ENCODE assay signal across 1 cellular context in the genomic region with DNA sequence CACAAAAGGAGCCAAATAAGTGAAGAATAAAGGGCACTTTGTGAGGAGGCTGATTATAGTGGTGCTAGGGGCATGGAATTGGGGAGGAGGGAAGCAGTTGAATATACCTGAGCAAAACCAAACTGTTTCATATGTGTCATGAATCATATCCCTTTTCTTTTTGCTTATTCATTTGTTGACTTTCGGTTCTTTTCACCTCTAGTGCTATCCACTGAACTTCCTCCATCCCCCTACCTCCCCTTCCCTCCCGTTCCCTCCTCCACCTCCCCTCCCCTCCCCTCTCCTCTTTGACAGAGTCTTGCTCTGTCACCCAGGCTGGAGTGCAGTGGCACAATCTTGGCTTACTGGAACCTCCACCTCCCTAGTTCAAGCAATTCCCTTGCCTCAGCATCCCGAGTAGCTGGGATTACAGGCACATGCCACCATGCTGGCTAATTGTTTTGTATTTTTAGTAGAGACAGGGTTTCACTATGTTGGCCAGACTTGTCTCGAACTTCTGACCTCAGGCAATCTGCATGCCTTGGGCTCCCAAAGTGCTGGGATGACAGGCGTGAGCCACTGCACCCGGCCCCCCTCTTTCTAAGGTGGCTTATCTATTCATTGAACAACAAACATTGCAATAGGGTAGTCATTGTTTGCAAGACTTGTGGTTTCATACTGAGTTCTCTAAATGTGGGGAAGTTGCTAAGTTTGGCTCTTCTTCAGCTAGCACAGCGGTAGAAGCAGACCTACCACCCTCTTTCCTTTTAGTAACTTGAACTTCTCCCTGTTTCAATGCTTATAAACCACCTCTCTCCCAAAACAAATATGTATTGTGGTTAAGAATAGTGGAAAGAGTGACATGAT.
A peak's percentile ranks its signal among the peaks of the same experiment; 100 is the strongest.
TF ChIP-seq lines count a peak whose summit lies in the region.

No MANE protein-coding gene starts in this region.

TF ChIP-seq in K562, 482 proteins besides CTCF, POLR2A, EP300 and RAD21 (continued from another document and continues in another):
- TF ChIP-seq ESRRA (IDR thresholded peaks at IDR 0.05; ENCODE audit: borderline replicate concordance, low read depth), result peak; percentile 89; the same call in 1 of the 2 replicates
- TF ChIP-seq, protein P1, sequence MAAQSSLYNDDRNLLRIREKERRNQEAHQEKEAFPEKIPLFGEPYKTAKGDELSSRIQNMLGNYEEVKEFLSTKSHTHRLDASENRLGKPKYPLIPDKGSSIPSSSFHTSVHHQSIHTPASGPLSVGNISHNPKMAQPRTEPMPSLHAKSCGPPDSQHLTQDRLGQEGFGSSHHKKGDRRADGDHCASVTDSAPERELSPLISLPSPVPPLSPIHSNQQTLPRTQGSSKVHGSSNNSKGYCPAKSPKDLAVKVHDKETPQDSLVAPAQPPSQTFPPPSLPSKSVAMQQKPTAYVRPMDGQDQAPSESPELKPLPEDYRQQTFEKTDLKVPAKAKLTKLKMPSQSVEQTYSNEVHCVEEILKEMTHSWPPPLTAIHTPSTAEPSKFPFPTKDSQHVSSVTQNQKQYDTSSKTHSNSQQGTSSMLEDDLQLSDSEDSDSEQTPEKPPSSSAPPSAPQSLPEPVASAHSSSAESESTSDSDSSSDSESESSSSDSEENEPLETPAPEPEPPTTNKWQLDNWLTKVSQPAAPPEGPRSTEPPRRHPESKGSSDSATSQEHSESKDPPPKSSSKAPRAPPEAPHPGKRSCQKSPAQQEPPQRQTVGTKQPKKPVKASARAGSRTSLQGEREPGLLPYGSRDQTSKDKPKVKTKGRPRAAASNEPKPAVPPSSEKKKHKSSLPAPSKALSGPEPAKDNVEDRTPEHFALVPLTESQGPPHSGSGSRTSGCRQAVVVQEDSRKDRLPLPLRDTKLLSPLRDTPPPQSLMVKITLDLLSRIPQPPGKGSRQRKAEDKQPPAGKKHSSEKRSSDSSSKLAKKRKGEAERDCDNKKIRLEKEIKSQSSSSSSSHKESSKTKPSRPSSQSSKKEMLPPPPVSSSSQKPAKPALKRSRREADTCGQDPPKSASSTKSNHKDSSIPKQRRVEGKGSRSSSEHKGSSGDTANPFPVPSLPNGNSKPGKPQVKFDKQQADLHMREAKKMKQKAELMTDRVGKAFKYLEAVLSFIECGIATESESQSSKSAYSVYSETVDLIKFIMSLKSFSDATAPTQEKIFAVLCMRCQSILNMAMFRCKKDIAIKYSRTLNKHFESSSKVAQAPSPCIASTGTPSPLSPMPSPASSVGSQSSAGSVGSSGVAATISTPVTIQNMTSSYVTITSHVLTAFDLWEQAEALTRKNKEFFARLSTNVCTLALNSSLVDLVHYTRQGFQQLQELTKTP (IDR thresholded peaks at IDR 0.05; ENCODE audit: low read depth in 1 of 2, partially characterized antibody in 2 of 2), result peak in 1 of 2 experiments; percentile 51
- TF ChIP-seq SP2 (IDR thresholded peaks at IDR 0.05; ENCODE audit: extremely low read depth, low read depth, low read length, poor library complexity, severe bottlenecking), result no peak
- peak in 1 of 2 experiments; percentile 62; a peak in 1 of 4 replicates for TF ChIP-seq TBL1XR1 (IDR thresholded peaks at IDR 0.05; ENCODE audit: low read length in 2 of 2)
- no peak for TF ChIP-seq SMARCB1 (IDR thresholded peaks at IDR 0.05; ENCODE audit: insufficient read length, low read depth)
- TF ChIP-seq EZH2 (IDR thresholded peaks at IDR 0.05; ENCODE audit: borderline replicate concordance, low read depth, low read length), result no peak
- TF ChIP-seq SRF (CRISPR knock-in tag; IDR thresholded peaks at IDR 0.05), result no peak
- TF ChIP-seq CHD2 (IDR thresholded peaks at IDR 0.05; ENCODE audit: low read depth, low read length), result no peak
- TF ChIP-seq, protein P2, sequence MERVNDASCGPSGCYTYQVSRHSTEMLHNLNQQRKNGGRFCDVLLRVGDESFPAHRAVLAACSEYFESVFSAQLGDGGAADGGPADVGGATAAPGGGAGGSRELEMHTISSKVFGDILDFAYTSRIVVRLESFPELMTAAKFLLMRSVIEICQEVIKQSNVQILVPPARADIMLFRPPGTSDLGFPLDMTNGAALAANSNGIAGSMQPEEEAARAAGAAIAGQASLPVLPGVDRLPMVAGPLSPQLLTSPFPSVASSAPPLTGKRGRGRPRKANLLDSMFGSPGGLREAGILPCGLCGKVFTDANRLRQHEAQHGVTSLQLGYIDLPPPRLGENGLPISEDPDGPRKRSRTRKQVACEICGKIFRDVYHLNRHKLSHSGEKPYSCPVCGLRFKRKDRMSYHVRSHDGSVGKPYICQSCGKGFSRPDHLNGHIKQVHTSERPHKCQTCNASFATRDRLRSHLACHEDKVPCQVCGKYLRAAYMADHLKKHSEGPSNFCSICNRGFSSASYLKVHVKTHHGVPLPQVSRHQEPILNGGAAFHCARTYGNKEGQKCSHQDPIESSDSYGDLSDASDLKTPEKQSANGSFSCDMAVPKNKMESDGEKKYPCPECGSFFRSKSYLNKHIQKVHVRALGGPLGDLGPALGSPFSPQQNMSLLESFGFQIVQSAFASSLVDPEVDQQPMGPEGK (CRISPR knock-in tag; IDR thresholded peaks at IDR 0.05; ENCODE audit: borderline replicate concordance), result no peak
- TF ChIP-seq CBX5 (IDR thresholded peaks at IDR 0.05; ENCODE audit: borderline replicate concordance, low read depth), result no peak
- no peak for TF ChIP-seq TCF7L2 (IDR thresholded peaks at IDR 0.05; ENCODE audit: low read depth, low read length)
- TF ChIP-seq, protein P3, sequence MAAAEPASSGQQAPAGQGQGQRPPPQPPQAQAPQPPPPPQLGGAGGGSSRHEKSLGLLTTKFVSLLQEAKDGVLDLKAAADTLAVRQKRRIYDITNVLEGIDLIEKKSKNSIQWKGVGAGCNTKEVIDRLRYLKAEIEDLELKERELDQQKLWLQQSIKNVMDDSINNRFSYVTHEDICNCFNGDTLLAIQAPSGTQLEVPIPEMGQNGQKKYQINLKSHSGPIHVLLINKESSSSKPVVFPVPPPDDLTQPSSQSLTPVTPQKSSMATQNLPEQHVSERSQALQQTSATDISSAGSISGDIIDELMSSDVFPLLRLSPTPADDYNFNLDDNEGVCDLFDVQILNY (CRISPR knock-in tag; IDR thresholded peaks at IDR 0.05), result no peak
- TF ChIP-seq, protein P4, sequence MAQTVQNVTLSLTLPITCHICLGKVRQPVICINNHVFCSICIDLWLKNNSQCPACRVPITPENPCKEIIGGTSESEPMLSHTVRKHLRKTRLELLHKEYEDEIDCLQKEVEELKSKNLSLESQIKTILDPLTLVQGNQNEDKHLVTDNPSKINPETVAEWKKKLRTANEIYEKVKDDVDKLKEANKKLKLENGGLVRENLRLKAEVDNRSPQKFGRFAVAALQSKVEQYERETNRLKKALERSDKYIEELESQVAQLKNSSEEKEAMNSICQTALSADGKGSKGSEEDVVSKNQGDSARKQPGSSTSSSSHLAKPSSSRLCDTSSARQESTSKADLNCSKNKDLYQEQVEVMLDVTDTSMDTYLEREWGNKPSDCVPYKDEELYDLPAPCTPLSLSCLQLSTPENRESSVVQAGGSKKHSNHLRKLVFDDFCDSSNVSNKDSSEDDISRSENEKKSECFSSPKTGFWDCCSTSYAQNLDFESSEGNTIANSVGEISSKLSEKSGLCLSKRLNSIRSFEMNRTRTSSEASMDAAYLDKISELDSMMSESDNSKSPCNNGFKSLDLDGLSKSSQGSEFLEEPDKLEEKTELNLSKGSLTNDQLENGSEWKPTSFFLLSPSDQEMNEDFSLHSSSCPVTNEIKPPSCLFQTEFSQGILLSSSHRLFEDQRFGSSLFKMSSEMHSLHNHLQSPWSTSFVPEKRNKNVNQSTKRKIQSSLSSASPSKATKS (CRISPR knock-in tag; IDR thresholded peaks at IDR 0.05), result no peak
- TF ChIP-seq, protein P5, sequence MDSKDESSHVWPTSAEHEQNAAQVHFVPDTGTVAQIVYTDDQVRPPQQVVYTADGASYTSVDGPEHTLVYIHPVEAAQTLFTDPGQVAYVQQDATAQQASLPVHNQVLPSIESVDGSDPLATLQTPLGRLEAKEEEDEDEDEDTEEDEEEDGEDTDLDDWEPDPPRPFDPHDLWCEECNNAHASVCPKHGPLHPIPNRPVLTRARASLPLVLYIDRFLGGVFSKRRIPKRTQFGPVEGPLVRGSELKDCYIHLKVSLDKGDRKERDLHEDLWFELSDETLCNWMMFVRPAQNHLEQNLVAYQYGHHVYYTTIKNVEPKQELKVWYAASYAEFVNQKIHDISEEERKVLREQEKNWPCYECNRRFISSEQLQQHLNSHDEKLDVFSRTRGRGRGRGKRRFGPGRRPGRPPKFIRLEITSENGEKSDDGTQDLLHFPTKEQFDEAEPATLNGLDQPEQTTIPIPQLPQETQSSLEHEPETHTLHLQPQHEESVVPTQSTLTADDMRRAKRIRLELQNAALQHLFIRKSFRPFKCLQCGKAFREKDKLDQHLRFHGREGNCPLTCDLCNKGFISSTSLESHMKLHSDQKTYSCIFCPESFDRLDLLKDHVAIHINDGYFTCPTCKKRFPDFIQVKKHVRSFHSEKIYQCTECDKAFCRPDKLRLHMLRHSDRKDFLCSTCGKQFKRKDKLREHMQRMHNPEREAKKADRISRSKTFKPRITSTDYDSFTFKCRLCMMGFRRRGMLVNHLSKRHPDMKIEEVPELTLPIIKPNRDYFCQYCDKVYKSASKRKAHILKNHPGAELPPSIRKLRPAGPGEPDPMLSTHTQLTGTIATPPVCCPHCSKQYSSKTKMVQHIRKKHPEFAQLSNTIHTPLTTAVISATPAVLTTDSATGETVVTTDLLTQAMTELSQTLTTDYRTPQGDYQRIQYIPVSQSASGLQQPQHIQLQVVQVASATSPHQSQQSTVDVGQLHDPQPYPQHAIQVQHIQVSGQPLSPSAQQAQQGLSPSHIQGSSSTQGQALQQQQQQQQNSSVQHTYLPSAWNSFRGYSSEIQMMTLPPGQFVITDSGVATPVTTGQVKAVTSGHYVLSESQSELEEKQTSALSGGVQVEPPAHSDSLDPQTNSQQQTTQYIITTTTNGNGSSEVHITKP (IDR thresholded peaks at IDR 0.05; ENCODE audit: partially characterized antibody), result peak; percentile 31
- TF ChIP-seq BMI1 (IDR thresholded peaks at IDR 0.05; ENCODE audit: low read length), result no peak
- TF ChIP-seq NFXL1 (CRISPR knock-in tag; IDR thresholded peaks at IDR 0.05), result no peak
- TF ChIP-seq TCF7 (IDR thresholded peaks at IDR 0.05; ENCODE audit: borderline replicate concordance), result no peak
- no peak for TF ChIP-seq ESRRB (CRISPR knock-in tag; IDR thresholded peaks at IDR 0.05; ENCODE audit: borderline replicate concordance)
- no peak for TF ChIP-seq KAT8 (IDR thresholded peaks at IDR 0.05; ENCODE audit: low read depth)
- peak; percentile 64 for TF ChIP-seq ZNF766 (CRISPR knock-in tag; conservative IDR thresholded peaks at IDR 0.05)
- no peak for TF ChIP-seq NUFIP1 (IDR thresholded peaks at IDR 0.05; ENCODE audit: partially characterized antibody)
- TF ChIP-seq RBM14 (IDR thresholded peaks at IDR 0.05; ENCODE audit: borderline replicate concordance, insufficient read depth, low read depth, low read length), result no peak
- no peak for TF ChIP-seq NCOA2 (IDR thresholded peaks at IDR 0.05; ENCODE audit: partially characterized antibody in 2 of 2)
- TF ChIP-seq HDAC3 (IDR thresholded peaks at IDR 0.05; ENCODE audit: borderline replicate concordance, partially characterized antibody), result peak; percentile 72
- no peak for TF ChIP-seq NCOA6 (IDR thresholded peaks at IDR 0.05)
- TF ChIP-seq ELF2 (CRISPR knock-in tag; IDR thresholded peaks at IDR 0.05), result no peak
- no peak for TF ChIP-seq PYGO2 (tag; IDR thresholded peaks at IDR 0.05)
- TF ChIP-seq, protein P6, sequence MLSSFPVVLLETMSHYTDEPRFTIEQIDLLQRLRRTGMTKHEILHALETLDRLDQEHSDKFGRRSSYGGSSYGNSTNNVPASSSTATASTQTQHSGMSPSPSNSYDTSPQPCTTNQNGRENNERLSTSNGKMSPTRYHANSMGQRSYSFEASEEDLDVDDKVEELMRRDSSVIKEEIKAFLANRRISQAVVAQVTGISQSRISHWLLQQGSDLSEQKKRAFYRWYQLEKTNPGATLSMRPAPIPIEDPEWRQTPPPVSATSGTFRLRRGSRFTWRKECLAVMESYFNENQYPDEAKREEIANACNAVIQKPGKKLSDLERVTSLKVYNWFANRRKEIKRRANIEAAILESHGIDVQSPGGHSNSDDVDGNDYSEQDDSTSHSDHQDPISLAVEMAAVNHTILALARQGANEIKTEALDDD (IDR thresholded peaks at IDR 0.05), result peak; percentile 82
- no peak for TF ChIP-seq ZNF274 (IDR thresholded peaks at IDR 0.05; ENCODE audit: borderline replicate concordance, low read depth, low read length)
- TF ChIP-seq ZNF174 (CRISPR knock-in tag; IDR thresholded peaks at IDR 0.05), result no peak
- TF ChIP-seq, protein P7, sequence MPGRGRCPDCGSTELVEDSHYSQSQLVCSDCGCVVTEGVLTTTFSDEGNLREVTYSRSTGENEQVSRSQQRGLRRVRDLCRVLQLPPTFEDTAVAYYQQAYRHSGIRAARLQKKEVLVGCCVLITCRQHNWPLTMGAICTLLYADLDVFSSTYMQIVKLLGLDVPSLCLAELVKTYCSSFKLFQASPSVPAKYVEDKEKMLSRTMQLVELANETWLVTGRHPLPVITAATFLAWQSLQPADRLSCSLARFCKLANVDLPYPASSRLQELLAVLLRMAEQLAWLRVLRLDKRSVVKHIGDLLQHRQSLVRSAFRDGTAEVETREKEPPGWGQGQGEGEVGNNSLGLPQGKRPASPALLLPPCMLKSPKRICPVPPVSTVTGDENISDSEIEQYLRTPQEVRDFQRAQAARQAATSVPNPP (IDR thresholded peaks at IDR 0.05; ENCODE audit: borderline replicate concordance, insufficient read depth, insufficient read length), result no peak
- TF ChIP-seq, protein P8, sequence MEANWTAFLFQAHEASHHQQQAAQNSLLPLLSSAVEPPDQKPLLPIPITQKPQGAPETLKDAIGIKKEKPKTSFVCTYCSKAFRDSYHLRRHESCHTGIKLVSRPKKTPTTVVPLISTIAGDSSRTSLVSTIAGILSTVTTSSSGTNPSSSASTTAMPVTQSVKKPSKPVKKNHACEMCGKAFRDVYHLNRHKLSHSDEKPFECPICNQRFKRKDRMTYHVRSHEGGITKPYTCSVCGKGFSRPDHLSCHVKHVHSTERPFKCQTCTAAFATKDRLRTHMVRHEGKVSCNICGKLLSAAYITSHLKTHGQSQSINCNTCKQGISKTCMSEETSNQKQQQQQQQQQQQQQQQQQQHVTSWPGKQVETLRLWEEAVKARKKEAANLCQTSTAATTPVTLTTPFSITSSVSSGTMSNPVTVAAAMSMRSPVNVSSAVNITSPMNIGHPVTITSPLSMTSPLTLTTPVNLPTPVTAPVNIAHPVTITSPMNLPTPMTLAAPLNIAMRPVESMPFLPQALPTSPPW (CRISPR knock-in tag; IDR thresholded peaks at IDR 0.05), result peak; percentile 100
- TF ChIP-seq RBM17 (IDR thresholded peaks at IDR 0.05; ENCODE audit: borderline replicate concordance, low read depth, low read length), result no peak
